Comparison of ENCODE assay signal across 23 cellular contexts in genomic region chr6:66096679-66097078, GRCh38.
"Had no signal": no experiment of that assay in that cellular context is flagged by ENCODE, and none has a peak within 500 bp of the region (broad histone marks: within the 10 kb centered on the region; RNA-seq: fewer than 3 reads in every experiment).

No MANE protein-coding gene starts in this region.

- H3K27me3 Mint-ChIP-seq: effector memory CD8-positive, alpha-beta T cell; type B pancreatic cell had no signal

- H3K4me2 ChIP-seq: smooth muscle cell had no signal

- H3K4me1 ChIP-seq: lower lobe of right lung, testis, tibial artery, uterus had no signal

- H3K36me3 ChIP-seq: lower lobe of right lung, ovary, tibial artery, uterus had no signal

- H3K4me3 Mint-ChIP-seq: effector memory CD8-positive, alpha-beta T cell; immature natural killer cell; natural killer cell; type B pancreatic cell had no signal

- H3K27me3 ChIP-seq: ovary, testis, tibial artery, uterus had no signal

- ATAC-seq: effector memory CD8-positive, alpha-beta T cell; left lobe of liver; lower lobe of right lung; natural killer cell; sciatic nerve had no signal

- H3K27ac ChIP-seq: lower lobe of right lung, ovary, testis, tibial artery, uterus had no signal

- H3K9me3 Mint-ChIP-seq: type B pancreatic cell had no signal

- H3K36me3 Mint-ChIP-seq: type B pancreatic cell had no signal

- H3K4me1 Mint-ChIP-seq: immature natural killer cell, natural killer cell had no signal

- H3K9me3 ChIP-seq: lower lobe of right lung, ovary, testis, tibial artery, uterus had no signal

- H3K27ac Mint-ChIP-seq: effector memory CD8-positive, alpha-beta T cell; immature natural killer cell; natural killer cell; type B pancreatic cell had no signal

- DNase-seq: cortex of kidney; effector memory CD8-positive, alpha-beta T cell; hypothalamus; immature natural killer cell; islet precursor cell; lower lobe of right lung; natural killer cell; occipital lobe; ovary; retina; stimulated activated CD4-positive, alpha-beta T cell treated with anti-CD3 and anti-CD28 coated beads, Interleukin-12 subunit alpha, Interleukin-12 subunit beta, amount 100 ng/mL, for 4 hours; stimulated activated CD4-positive, alpha-beta T cell treated with anti-CD3 and anti-CD28 coated beads, Interleukin-1b, Interleukin-23, amount 100 ng/mL, for 48 hours; stimulated activated CD4-positive, alpha-beta T cell treated with anti-CD3 and anti-CD28 coated beads, Interleukin-4, amount 100 ng/mL, for 1 hour; stimulated activated CD8-positive, alpha-beta memory T cell treated with anti-CD3 and anti-CD28 coated beads, Interleukin-4, amount 100 ng/mL, for 48 hours; stimulated activated naive CD4-positive, alpha-beta T cell; substantia nigra; testis; tibial artery; uterus had no signal

- H3K4me3 ChIP-seq: lower lobe of right lung, ovary, smooth muscle cell, testis, tibial artery, uterus had no signal
